Comparison of ENCODE assay signal across 8 cellular contexts in genomic region chr13:31965361-31966066, GRCh38.
DNase-seq lines count a peak whose midpoint lies in the region; ATAC-seq and TF ChIP-seq lines count a peak whose summit lies in the region.

No MANE protein-coding gene starts in this region.

- peak; percentile 93 for ATAC-seq in GM18873 (IDR thresholded peaks at IDR 0.05; ENCODE audit: low FRiP score, unreplicated experiment)
- peak; percentile 98 for ATAC-seq in HG02885 (IDR thresholded peaks at IDR 0.05; ENCODE audit: poor library complexity, unreplicated experiment)

- H3K27me3 ChIP-seq in adipocyte (replicated peaks; ENCODE audit: control insufficient read depth, insufficient read depth, low read length) = no peaks in the 10 kb centered on the region

- DNase-seq in adipocyte (ENCODE audit: low read depth) (peak; percentile 73), nephron progenitor cell (no peak), DMS 273 treated with DMSO at 0.1 percent for 48 hours (lab: John Stamatoyannopoulos, UW) (no peak), hepatic stellate cell (ENCODE audit: low spot score) (no peak)
- DNase-seq in activated CD4-positive, alpha-beta T cell treated with anti-CD3 and anti-CD28 coated beads, Interleukin-2, amount 10 ng/mL, durations not matched to agents 24 days and 14 days = no peak

- peak overlapping the region; percentile 35 for H3K4me3 ChIP-seq in adipocyte (ENCODE audit: low read length)

- H3K36me3 Mint-ChIP-seq in nephron (ENCODE audit: low read depth) = peaks cover 11% of the 10 kb centered on the region
- peaks cover 8% of the 10 kb centered on the region for H3K36me3 Mint-ChIP-seq in nephron progenitor cell (ENCODE audit: low read depth)
- no peaks in the 10 kb centered on the region for H3K36me3 Mint-ChIP-seq in activated CD4-positive, alpha-beta T cell treated with anti-CD3 and anti-CD28 coated beads, Interleukin-2, amount 10 ng/mL, durations not matched to agents 24 days and 14 days (ENCODE audit: low read depth)

- H3K9me3 ChIP-seq in adipocyte (ENCODE audit: control insufficient read depth, low read length) = no peaks in the 10 kb centered on the region

- H3K4me1 ChIP-seq in adipocyte (ENCODE audit: control insufficient read depth, insufficient read depth, low read length) = peaks cover 9% of the 10 kb centered on the region

- H3K27me3 Mint-ChIP-seq in nephron (ENCODE audit: low read depth) (no peaks in the 10 kb centered on the region), nephron progenitor cell (ENCODE audit: low read depth, poor library complexity) (peaks cover 13% of the 10 kb centered on the region)
- peaks cover 38% of the 10 kb centered on the region for H3K27me3 Mint-ChIP-seq in activated CD4-positive, alpha-beta T cell treated with anti-CD3 and anti-CD28 coated beads, Interleukin-2, amount 10 ng/mL, durations not matched to agents 24 days and 14 days

- H3K36me3 ChIP-seq in adipocyte (ENCODE audit: control insufficient read depth, insufficient read depth, low read length, severe bottlenecking) = no peaks in the 10 kb centered on the region

- H3K4me1 Mint-ChIP-seq in nephron = peaks cover 34% of the 10 kb centered on the region
- peaks cover 5% of the 10 kb centered on the region for H3K4me1 Mint-ChIP-seq in nephron progenitor cell
- no peaks in the 10 kb centered on the region for H3K4me1 Mint-ChIP-seq in activated CD4-positive, alpha-beta T cell treated with anti-CD3 and anti-CD28 coated beads, Interleukin-2, amount 10 ng/mL, durations not matched to agents 24 days and 14 days

- peak overlapping the region in 1 of 3 experiments; percentile 4 for H3K4me3 Mint-ChIP-seq in nephron
- no peak overlapping the region for H3K4me3 Mint-ChIP-seq in nephron progenitor cell
- H3K4me3 Mint-ChIP-seq in activated CD4-positive, alpha-beta T cell treated with anti-CD3 and anti-CD28 coated beads, Interleukin-2, amount 10 ng/mL, durations not matched to agents 24 days and 14 days = no peak overlapping the region

- H3K27ac Mint-ChIP-seq in nephron = peak overlapping the region; percentile 56 to 81 (median 61)
- no peak overlapping the region for H3K27ac Mint-ChIP-seq in nephron progenitor cell
- H3K27ac Mint-ChIP-seq in activated CD4-positive, alpha-beta T cell treated with anti-CD3 and anti-CD28 coated beads, Interleukin-2, amount 10 ng/mL, durations not matched to agents 24 days and 14 days = no peak overlapping the region

- no peak overlapping the region for H3K9ac ChIP-seq in adipocyte (ENCODE audit: low read length)

- intact Hi-C loops in activated CD4-positive, alpha-beta T cell treated with anti-CD3 and anti-CD28 coated beads, Interleukin-2, amount 10 ng/mL, durations not matched to agents 24 days and 14 days (cut with micrococcal nuclease) = no loop called here

- H3K9me3 Mint-ChIP-seq in nephron (peaks cover 14% of the 10 kb centered on the region), nephron progenitor cell (peaks cover 21% of the 10 kb centered on the region)
- no peaks in the 10 kb centered on the region for H3K9me3 Mint-ChIP-seq in activated CD4-positive, alpha-beta T cell treated with anti-CD3 and anti-CD28 coated beads, Interleukin-2, amount 10 ng/mL, durations not matched to agents 24 days and 14 days

- TF ChIP-seq CTCF in nephron (IDR thresholded peaks at IDR 0.05; ENCODE audit: unreplicated experiment in 3 of 3) (no peak), nephron progenitor cell (IDR thresholded peaks at IDR 0.05) (no peak)

Comparison
In these comparisons a context has a peak if more than half of its experiments do, and no peak if none do; other contexts are left out.
1. H3K27ac Mint-ChIP-seq: peak in nephron (3 of 3); none in nephron progenitor cell (single experiment) and activated CD4-positive, alpha-beta T cell treated with anti-CD3 and anti-CD28 coated beads, Interleukin-2, amount 10 ng/mL, durations not matched to agents 24 days and 14 days (single experiment).